8 cellular contexts compared by ENCODE assay signal in the genomic region with DNA sequence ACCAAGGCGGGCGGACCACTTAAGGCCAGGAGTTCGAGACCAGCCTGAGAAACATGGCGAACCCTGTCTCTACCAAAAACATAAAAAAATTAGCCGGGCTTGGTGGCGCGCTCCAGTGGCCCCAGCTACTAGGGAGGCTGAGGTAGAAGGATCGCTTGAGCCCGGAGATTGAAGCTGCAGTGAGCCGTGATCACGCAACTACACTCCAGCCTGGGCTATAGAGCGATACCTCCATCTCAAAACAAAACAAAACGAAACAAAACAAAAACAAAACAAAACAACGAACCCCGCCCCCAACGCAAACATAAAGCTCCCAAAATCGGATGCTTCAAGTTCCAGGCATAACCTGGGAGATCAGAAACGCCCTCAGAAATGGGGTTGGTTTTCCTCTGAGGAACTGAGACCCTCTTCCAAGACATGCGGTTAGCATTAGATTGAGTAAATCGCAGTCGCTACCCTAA. TPM values are rescaled to one million over a fixed set of nuclear protein-coding genes. Genes with fewer than 3 reads are reported as not detected.
DNase-seq lines count a peak whose midpoint lies in the region; ATAC-seq and TF ChIP-seq lines count a peak whose summit lies in the region.

No MANE protein-coding gene starts in this region.

- no peak for DNase-seq in A673 (ENCODE audit: low spot score)
- no peak for DNase-seq in IMR-90
- DNase-seq in caudate nucleus (lab: John Stamatoyannopoulos, UW) = no peak
- DNase-seq in NCI-H2107 (lab: John Stamatoyannopoulos, UW) = no peak
- no peak for DNase-seq in NCI-H526 treated with DMSO at 0.1 percent for 48 hours (lab: John Stamatoyannopoulos, UW)

- peak overlapping the region; percentile 83 for H2AK5ac ChIP-seq in IMR-90 (ENCODE audit: low read depth, low read length)

- CTCF ChIA-PET in A673 (lab: Charles Lee) (interaction anchor here (0.9 kb wide), 1 partner anchor 56 kb away, joined by 4 read pairs; no protein-coding TSS in a partner anchor), IMR-90 (lab: Yijun Ruan, JAX) (interaction anchor here (1.2 kb wide), 1 partner anchor 56 kb away, joined by 6 read pairs; no protein-coding TSS in a partner anchor)

- no peak for TF ChIP-seq RAD21 in IMR-90 (IDR thresholded peaks at IDR 0.05; ENCODE audit: low read length)

- H3K14ac ChIP-seq in IMR-90 (replicated peaks; ENCODE audit: low read depth, low read length) = peak overlapping the region; percentile 83

- H3K27ac ChIP-seq in A673 (ENCODE audit: low read depth, low read length, poor library complexity, severe bottlenecking) (peak overlapping the region; percentile 86), IMR-90 (ENCODE audit: insufficient read depth, low read length) (peak overlapping the region; percentile 74), caudate nucleus (ENCODE audit: low read depth, low read length) (peak overlapping the region; percentile 92)

- H3K9me3 ChIP-seq in A673 (ENCODE audit: low read depth, low read length, poor library complexity, severe bottlenecking) (no peaks in the 10 kb centered on the region), IMR-90 (ENCODE audit: control insufficient read depth, insufficient read depth, low read length) (no peaks in the 10 kb centered on the region), mucosa of stomach (ENCODE audit: control insufficient read depth, low read length) (no peaks in the 10 kb centered on the region)

- H3K4me1 ChIP-seq in A673 (ENCODE audit: insufficient read depth, low read length, poor library complexity, severe bottlenecking) (peaks cover 14% of the 10 kb centered on the region), IMR-90 (ENCODE audit: control insufficient read depth, insufficient read depth, low read length) (peaks cover 2% of the 10 kb centered on the region; the same call in 1 of the 2 replicates), mucosa of stomach (ENCODE audit: control insufficient read depth, insufficient read depth, low read length) (peaks cover 15% of the 10 kb centered on the region)

- H3K27me3 ChIP-seq in A673 (replicated peaks; ENCODE audit: insufficient read depth, low read depth, low read length, poor library complexity) (no peaks in the 10 kb centered on the region), IMR-90 (ENCODE audit: control insufficient read depth, insufficient read depth, low read length) (no peaks in the 10 kb centered on the region), mucosa of stomach (ENCODE audit: control insufficient read depth, insufficient read depth, low read length) (no peaks in the 10 kb centered on the region)

- peak overlapping the region; percentile 81 for H2BK120ac ChIP-seq in IMR-90 (ENCODE audit: low read depth, low read length)

- H2AFZ ChIP-seq in IMR-90 (replicated peaks; ENCODE audit: low read length, poor library complexity) = peak overlapping the region; percentile 94

- no peaks in the 10 kb centered on the region for H3K9me1 ChIP-seq in IMR-90 (ENCODE audit: insufficient read depth, low read length)

- intact Hi-C loops in A673 (cut with micrococcal nuclease; ENCODE audit: unreplicated experiment) = loop anchor here (2.0 kb wide), 1 partner anchor 40 kb away; no protein-coding TSS in a partner anchor
- intact Hi-C loops in IMR-90 (cut with micrococcal nuclease) = loop anchor here (2.0 kb wide), 1 partner anchor 64 kb away; no protein-coding TSS in a partner anchor

- no peak for TF ChIP-seq POLR2A in IMR-90 (IDR thresholded peaks at IDR 0.05; ENCODE audit: low read depth, low read length)

- in situ Hi-C loops in IMR-90 (cut with MboI; ENCODE audit: low sequenced_read_pairs) = no loop called here

- POLR2A ChIA-PET in A673 (lab: Charles Lee; ENCODE audit: low non-redundant PET) (no interaction called here), IMR-90 (lab: Charles Lee; ENCODE audit: unreplicated experiment) (no interaction called here)

- no peak for ATAC-seq in IMR-90 (ENCODE audit: low read depth)
- no peak for ATAC-seq in HG03439 (IDR thresholded peaks at IDR 0.05; ENCODE audit: unreplicated experiment)
- no peak for ATAC-seq in HG02938 (IDR thresholded peaks at IDR 0.05; ENCODE audit: unreplicated experiment)

- H3K4me2 ChIP-seq in IMR-90 (ENCODE audit: low read depth, low read length) = peak overlapping the region; percentile 80

- no peak overlapping the region for H3K18ac ChIP-seq in IMR-90 (ENCODE audit: low read depth, low read length)

- H3K79me1 ChIP-seq in IMR-90 (ENCODE audit: low read depth in 1 of 2, low read length in 2 of 2) = peaks cover 13 to 35% of the 10 kb centered on the region in 2 experiments; a peak in 3 of 4 replicates

- peak overlapping the region; percentile 89 to 96 for H4K8ac ChIP-seq in IMR-90 (ENCODE audit: low read depth in 2 of 2, low read length in 2 of 2)

- H3K4me3 ChIP-seq in A673 (ENCODE audit: low read depth, low read length, poor library complexity, severe bottlenecking) = peak overlapping the region; percentile 72
- peak overlapping the region; percentile 51 for H3K4me3 ChIP-seq in IMR-90 (ENCODE audit: insufficient read depth, low read depth, low read length)
- peak overlapping the region; percentile 86 for H3K4me3 ChIP-seq in mucosa of stomach (ENCODE audit: low read length)

- dilution Hi-C loops in IMR-90 (cut with HindIII; ENCODE audit: low sequenced_read_pairs, unreplicated experiment) = no loop called here

- H3K9ac ChIP-seq in IMR-90 (ENCODE audit: low read depth, low read length) (peak overlapping the region; percentile 74), mucosa of stomach (ENCODE audit: low read length) (peak overlapping the region; percentile 81)

- no peaks in the 10 kb centered on the region for H4K20me1 ChIP-seq in IMR-90 (ENCODE audit: insufficient read depth, low read length)

- peak overlapping the region; percentile 45 for H2AK9ac ChIP-seq in IMR-90 (replicated peaks; ENCODE audit: low read depth, low read length, poor library complexity)

- H2BK15ac ChIP-seq in IMR-90 (ENCODE audit: low read depth, low read length) = 0 out of 3 replicates have a peak overlapping the region, but pooled peaks have one; percentile 9

- H4K91ac ChIP-seq in IMR-90 (ENCODE audit: insufficient read depth, low read depth, low read length) = peak overlapping the region; percentile 92; the same call in 1 of the 2 replicates

- H2BK5ac ChIP-seq in IMR-90 (ENCODE audit: low read depth, low read length, poor library complexity, severe bottlenecking) = peak overlapping the region; percentile 61

- no peak overlapping the region for H2BK20ac ChIP-seq in IMR-90 (ENCODE audit: low read depth, low read length)

- H3K36me3 ChIP-seq in A673 (ENCODE audit: insufficient read depth, low read length, poor library complexity, severe bottlenecking) (no peaks in the 10 kb centered on the region), IMR-90 (ENCODE audit: control insufficient read depth, insufficient read depth, low read length) (peaks cover 4% of the 10 kb centered on the region; the same call in 1 of the 2 replicates), mucosa of stomach (ENCODE audit: control insufficient read depth, insufficient read depth, low read length) (no peaks in the 10 kb centered on the region)

- H3K56ac ChIP-seq in IMR-90 (ENCODE audit: extremely low read depth, insufficient read depth, low read length) = no peak overlapping the region

- peak overlapping the region; percentile 94 for H3K4ac ChIP-seq in IMR-90 (ENCODE audit: low read depth, low read length)

- no peak overlapping the region for H3K23ac ChIP-seq in IMR-90 (ENCODE audit: low read depth, low read length)

- BruUV-seq in A673 (replicated peaks; lab: Mats Ljungman, UMichigan) (TSS peak; percentile 75), IMR-90 (replicated peaks; lab: Mats Ljungman, UMichigan) (no TSS peak)

- WGBS in IMR-90 (ENCODE audit: extremely low coverage in 2 of 2, insufficient read length in 1 of 2), 2 experiments = no CpG with 5 or more reads among the region's 21 CpGs

- TF ChIP-seq CTCF in A673 (conservative IDR thresholded peaks at IDR 0.05; ENCODE audit: low read depth, low read length) (no peak), IMR-90 (conservative IDR thresholded peaks at IDR 0.05; ENCODE audit: low read depth, low read length) (no peak)

- H4K5ac ChIP-seq in IMR-90 (ENCODE audit: low read depth, low read length) = peak overlapping the region; percentile 60

TF ChIP-seq in IMR-90, 13 proteins besides CTCF, POLR2A, EP300 and RAD21 (continues in another document):
- TF ChIP-seq SMC3 (IDR thresholded peaks at IDR 0.05; ENCODE audit: low read depth, low read length) (no peak), MAZ (IDR thresholded peaks at IDR 0.05; ENCODE audit: borderline replicate concordance, low read depth, low read length) (no peak)

RNA-seq across cellular contexts. Expression of gene LRRC51, which starts 0.6 kb away (rescaled TPM):
- total RNA-seq in A673 (2021) = 13.9 and 16.7 TPM in 2 replicates
- total RNA-seq in IMR-90 (2012; rRNA removed) = 4.4 and 5.6 TPM in 2 replicates
- 5.3 and 6.3 TPM in 2 replicates for polyA plus RNA-seq in IMR-90 (2012; rRNA removed)
- polyA plus RNA-seq in IMR-90 (2012; cell fraction: cytosol; rRNA removed) = 3.2 and 6.6 TPM in 2 replicates
- 2.7 and 4.4 TPM in 2 replicates for polyA plus RNA-seq in IMR-90 (2012; cell fraction: nucleus; rRNA removed; ENCODE audit: low replicate concordance)

RNA-seq across cellular contexts. Expression of gene NUMA1, which starts 0.9 kb away (rescaled TPM):
- total RNA-seq in A673 (2021) = 216 and 231 TPM in 2 replicates
- total RNA-seq in IMR-90 (2012; rRNA removed) = 56.7 and 61.7 TPM in 2 replicates
- 97.0 and 107 TPM in 2 replicates for polyA plus RNA-seq in IMR-90 (2012; rRNA removed)
- 29.3 and 55.3 TPM in 2 replicates for polyA plus RNA-seq in IMR-90 (2012; cell fraction: cytosol; rRNA removed)
- polyA plus RNA-seq in IMR-90 (2012; cell fraction: nucleus; rRNA removed; ENCODE audit: low replicate concordance) = 250 and 340 TPM in 2 replicates

RNA-seq across cellular contexts. Expression of gene LAMTOR1, which starts 21.9 kb away (rescaled TPM):
- 90.9 and 101 TPM in 2 replicates for total RNA-seq in A673 (2021)
- total RNA-seq in IMR-90 (2012; rRNA removed) = 118 and 137 TPM in 2 replicates
- polyA plus RNA-seq in IMR-90 (2012; rRNA removed) = 126 and 131 TPM in 2 replicates
- 138 and 178 TPM in 2 replicates for polyA plus RNA-seq in IMR-90 (2012; cell fraction: cytosol; rRNA removed)
- polyA plus RNA-seq in IMR-90 (2012; cell fraction: nucleus; rRNA removed; ENCODE audit: low replicate concordance) = 55.2 and 81.9 TPM in 2 replicates

RNA-seq across cellular contexts. Expression of gene TOMT, which starts 24.5 kb away (rescaled TPM):
- total RNA-seq in A673 (2021) (not detected in 2 replicates), IMR-90 (2012; rRNA removed) (not detected in 2 replicates)
- polyA plus RNA-seq in IMR-90 (2012; rRNA removed) = not detected in 2 replicates
- polyA plus RNA-seq in IMR-90 (2012; cell fraction: cytosol; rRNA removed) = 0.05 TPM in 1 of 2 replicates, not detected in the other
- polyA plus RNA-seq in IMR-90 (2012; cell fraction: nucleus; rRNA removed; ENCODE audit: low replicate concordance) = 0.39 and 0.64 TPM in 2 replicates

RNA-seq across cellular contexts. Expression of gene ANAPC15, which starts 31.3 kb away (rescaled TPM):
- total RNA-seq in A673 (2021) (57.2 and 58.9 TPM in 2 replicates), IMR-90 (2012; rRNA removed) (66.3 and 108 TPM in 2 replicates)
- 78.7 and 84.2 TPM in 2 replicates for polyA plus RNA-seq in IMR-90 (2012; rRNA removed)
- 46.5 and 88.3 TPM in 2 replicates for polyA plus RNA-seq in IMR-90 (2012; cell fraction: cytosol; rRNA removed)
- 15.0 and 38.6 TPM in 2 replicates for polyA plus RNA-seq in IMR-90 (2012; cell fraction: nucleus; rRNA removed; ENCODE audit: low replicate concordance)
